ENCODE assay signal across 16 cellular contexts in genomic region chr11:69969890-69970784, GRCh38.
A peak's percentile ranks its signal among the peaks of the same experiment; 100 is the strongest.
DNase-seq lines count a peak whose midpoint lies in the region; ATAC-seq and TF ChIP-seq lines count a peak whose summit lies in the region.
"Had no signal": no experiment of that assay in that cellular context is flagged by ENCODE, and none has a peak within 500 bp of the region (broad histone marks: within the 10 kb centered on the region; RNA-seq: fewer than 3 reads in every experiment).

No MANE protein-coding gene starts in this region.

- no peak overlapping the region for H3K9ac ChIP-seq in endodermal cell (ENCODE audit: extremely low read depth, low read length, poor library complexity, severe bottlenecking)
- H3K9ac ChIP-seq: GM23248 had no signal

- H3K27ac Mint-ChIP-seq in activated naive CD4-positive, alpha-beta T cell treated with anti-CD3 and anti-CD28 coated beads, Interleukin-2, amount 50 U/mL, for 72 hours: peak overlapping the region; percentile 85 to 93
- H3K27ac Mint-ChIP-seq in type B pancreatic cell (peak overlapping the region; percentile 75), endodermal cell (no peak overlapping the region)

- H3K9me3 ChIP-seq in OCI-LY7 (ENCODE audit: low read length) (no peaks in the 10 kb centered on the region), endodermal cell (ENCODE audit: control insufficient read depth, low read length) (no peaks in the 10 kb centered on the region)
- H3K9me3 ChIP-seq: psoas muscle, uterus had no signal

- H3K4me3 ChIP-seq in OCI-LY7 (ENCODE audit: low read depth, low read length, poor library complexity, severe bottlenecking): no peak overlapping the region
- H3K4me3 ChIP-seq in endodermal cell (ENCODE audit: low read length): no peak overlapping the region
- H3K4me3 ChIP-seq: GM23248, psoas muscle, uterus had no signal

- H3K36me3 Mint-ChIP-seq in activated naive CD4-positive, alpha-beta T cell treated with anti-CD3 and anti-CD28 coated beads, Interleukin-2, amount 50 U/mL, for 72 hours: peaks cover 0 to 4% of the 10 kb centered on the region in 2 donors
- H3K36me3 Mint-ChIP-seq in type B pancreatic cell (no peaks in the 10 kb centered on the region), endodermal cell (ENCODE audit: low read depth) (no peaks in the 10 kb centered on the region)

- H3K27ac ChIP-seq in OCI-LY7 (ENCODE audit: low read depth, low read length, poor library complexity, severe bottlenecking) (no peak overlapping the region), endodermal cell (ENCODE audit: low read depth, low read length) (no peak overlapping the region)
- H3K27ac ChIP-seq: GM23248, HL-60, psoas muscle, uterus had no signal

- DNase-seq in activated naive CD4-positive, alpha-beta T cell treated with anti-CD3 and anti-CD28 coated beads, Interleukin-2, amount 50 U/mL, for 72 hours (ENCODE audit: low spot score in 2 of 2): no peak
- DNase-seq in activated naive CD4-positive, alpha-beta T cell (lab: John Stamatoyannopoulos, UW): no peak
- DNase-seq in OCI-LY7 (ENCODE audit: low spot score) (no peak), left kidney (ENCODE audit: low read depth, low spot score) (peak; percentile 77), type B pancreatic cell (ENCODE audit: extremely low spot score, unreplicated experiment) (no peak), endodermal cell (no peak)
- DNase-seq: activated CD4-positive, alpha-beta T cell treated with anti-CD3 and anti-CD28 coated beads, Interleukin-2, amount 50 U/mL, for 4 hours; DMS79; GM23248; midbrain; psoas muscle; uterus had no signal

- no peaks in the 10 kb centered on the region for H3K79me2 ChIP-seq in OCI-LY7 (ENCODE audit: insufficient read depth, low read depth, low read length)

- ATAC-seq in activated naive CD4-positive, alpha-beta T cell treated with anti-CD3 and anti-CD28 coated beads, Interleukin-2, amount 50 U/mL, for 72 hours: peak in 1 of 2 donors; percentile 76
- ATAC-seq in GM21717 (IDR thresholded peaks at IDR 0.05; ENCODE audit: unreplicated experiment) (no peak), GM21526 (IDR thresholded peaks at IDR 0.05; ENCODE audit: low FRiP score, unreplicated experiment) (no peak)
- ATAC-seq: esophagus mucosa, psoas muscle had no signal

- BruUV-seq in OCI-LY7 (replicated peaks; lab: Mats Ljungman, UMichigan): no TSS peak

- intact Hi-C loops in OCI-LY7 (cut with micrococcal nuclease; ENCODE audit: unreplicated experiment): no loop called here

- TF ChIP-seq CTCF in OCI-LY7 (conservative IDR thresholded peaks at IDR 0.05; ENCODE audit: low read length): no peak
- TF ChIP-seq CTCF in type B pancreatic cell (conservative IDR thresholded peaks at IDR 0.05): no peak
- TF ChIP-seq CTCF in endodermal cell (conservative IDR thresholded peaks at IDR 0.05): no peak

- no peaks in the 10 kb centered on the region for H3K9me2 ChIP-seq in OCI-LY7 (ENCODE audit: insufficient read depth, low read length)

- no peaks in the 10 kb centered on the region for H3K36me3 ChIP-seq in OCI-LY7 (ENCODE audit: insufficient read depth, low read length)
- no peaks in the 10 kb centered on the region for H3K36me3 ChIP-seq in endodermal cell (ENCODE audit: control insufficient read depth, insufficient read depth, low read length)
- H3K36me3 ChIP-seq: uterus had no signal

- no peaks in the 10 kb centered on the region for H4K20me1 ChIP-seq in OCI-LY7 (ENCODE audit: insufficient read depth, low read length)

- H3K4me3 Mint-ChIP-seq in type B pancreatic cell (peak overlapping the region; percentile 49), endodermal cell (no peak overlapping the region)

- POLR2A ChIA-PET in OCI-LY7 (lab: Charles Lee): no interaction called here

- CTCF ChIA-PET in OCI-LY7 (lab: Charles Lee; ENCODE audit: unreplicated experiment): no interaction called here

- H3K27me3 ChIP-seq in endodermal cell (ENCODE audit: control insufficient read depth, insufficient read depth, low read length, poor library complexity, severe bottlenecking): no peaks in the 10 kb centered on the region
- H3K27me3 ChIP-seq: uterus had no signal

- H3K4me2 ChIP-seq in OCI-LY7 (ENCODE audit: low read length): no peak overlapping the region

- H3K27me3 Mint-ChIP-seq in type B pancreatic cell: no peaks in the 10 kb centered on the region
- peaks cover 36% of the 10 kb centered on the region for H3K27me3 Mint-ChIP-seq in endodermal cell (ENCODE audit: insufficient read depth)

- H2AFZ ChIP-seq in OCI-LY7 (ENCODE audit: low read length): peak overlapping the region; percentile 2; the same call in 1 of the 2 replicates
- H2AFZ ChIP-seq: GM23248 had no signal

- H3K4me1 ChIP-seq in OCI-LY7 (ENCODE audit: insufficient read depth, low read length, poor library complexity, severe bottlenecking) (peaks cover 9% of the 10 kb centered on the region), endodermal cell (ENCODE audit: control insufficient read depth, insufficient read depth, low read length) (peaks cover 4% of the 10 kb centered on the region)
- H3K4me1 ChIP-seq: psoas muscle, uterus had no signal

- WGBS in endodermal cell (ENCODE audit: insufficient coverage in 1 of 2, insufficient read length in 1 of 2), 2 experiments: 60 to 72% methylated on average over 10 to 21 of the region's 21 CpGs

- H3K9me3 Mint-ChIP-seq in activated naive CD4-positive, alpha-beta T cell treated with anti-CD3 and anti-CD28 coated beads, Interleukin-2, amount 50 U/mL, for 72 hours: no peaks in the 10 kb centered on the region
- no peaks in the 10 kb centered on the region for H3K9me3 Mint-ChIP-seq in type B pancreatic cell
- H3K9me3 Mint-ChIP-seq in endodermal cell: no peaks in the 10 kb centered on the region

- H3K4me1 Mint-ChIP-seq in type B pancreatic cell (ENCODE audit: unreplicated experiment) (peaks cover 19% of the 10 kb centered on the region), endodermal cell (peaks cover 23% of the 10 kb centered on the region)
